Comparison of ENCODE assay signal across 26 cellular contexts in the genomic region with DNA sequence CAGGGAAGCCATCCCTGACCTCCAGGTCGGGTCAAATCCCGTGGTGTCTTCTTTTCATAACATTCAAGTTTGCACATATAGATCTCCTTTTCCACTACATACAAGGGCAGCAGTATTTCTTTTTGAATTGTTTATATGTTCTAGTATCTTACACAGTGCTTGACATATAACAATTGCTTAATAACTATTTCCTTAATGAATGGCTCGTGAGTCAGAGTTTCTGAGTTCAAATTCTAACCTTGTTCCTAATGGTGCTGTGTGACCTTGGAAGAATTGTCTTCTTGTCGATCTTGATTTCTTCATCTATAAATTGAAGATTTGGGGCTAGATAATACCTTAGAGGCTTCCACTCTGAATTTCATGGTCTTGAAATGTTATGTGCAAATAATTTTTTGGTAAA.
"Had no signal": no experiment of that assay in that cellular context is flagged by ENCODE, and none has a peak within 500 bp of the region (broad histone marks: within the 10 kb centered on the region; RNA-seq: fewer than 3 reads in every experiment).

No MANE protein-coding gene starts in this region.

- H3K4me3 Mint-ChIP-seq: activated CD8-positive, alpha-beta T cell treated with anti-CD3 and anti-CD28 coated beads for 36 hours; activated naive CD8-positive, alpha-beta T cell; activated T-cell treated with anti-CD3 and anti-CD28 coated beads, Interleukin-2, amount 50 U/mL, for 4 hours; activated T-helper 17 cell treated with anti-CD3 and anti-CD28 coated beads, Interleukin-2, amount 50 U/mL, for 72 hours; WTC11 had no signal

- H3K27ac Mint-ChIP-seq: activated CD8-positive, alpha-beta T cell treated with anti-CD3 and anti-CD28 coated beads for 36 hours; activated naive CD8-positive, alpha-beta T cell; activated T-helper 17 cell treated with anti-CD3 and anti-CD28 coated beads, Interleukin-2, amount 50 U/mL, for 72 hours; WTC11 had no signal

- DNase-seq: activated CD4-positive, alpha-beta T cell treated with anti-CD3 and anti-CD28 coated beads for 48 hours; activated CD4-positive, alpha-beta T cell treated with anti-CD3 and anti-CD28 coated beads, Interleukin-2, amount 50 U/mL, for 1 hour; activated CD4-positive, alpha-beta T cell treated with anti-CD3 and anti-CD28 coated beads, Interleukin-2, amount 50 U/mL, for 48 hours; activated CD8-positive, alpha-beta memory T cell treated with anti-CD3 and anti-CD28 coated beads for 24 hours; activated CD8-positive, alpha-beta T cell treated with anti-CD3 and anti-CD28 coated beads for 36 hours; activated effector memory CD4-positive, alpha-beta T cell treated with Interleukin-2 at 50 U/mL for 16 hours; activated gamma-delta T cell treated with Interleukin-2 at 50 U/mL for 16 hours; activated naive CD4-positive, alpha-beta T cell treated with anti-CD3 and anti-CD28 coated beads, Interleukin-2, amount 50 U/mL, for 16 hours; activated naive CD4-positive, alpha-beta T cell treated with Interleukin-2 at 50 U/mL for 16 hours; activated T-cell treated with anti-CD3 and anti-CD28 coated beads, Interleukin-2, amount 50 U/mL, for 4 hours; amygdala; aorta; body of pancreas; central memory CD4-positive, alpha-beta T cell; cerebellar nuclear complex; colonic mucosa; effector CD8-positive, alpha-beta T cell; foreskin melanocyte; heart right ventricle; T-helper 2 cell had no signal

- H3K4me3 ChIP-seq: body of pancreas, cardiac muscle cell, colonic mucosa, esophagus muscularis mucosa, gastroesophageal sphincter, heart right ventricle had no signal

- H3K36me3 Mint-ChIP-seq: activated naive CD8-positive, alpha-beta T cell; WTC11 had no signal

- H3K9me3 Mint-ChIP-seq: activated CD8-positive, alpha-beta T cell treated with anti-CD3 and anti-CD28 coated beads for 36 hours; activated T-cell treated with anti-CD3 and anti-CD28 coated beads, Interleukin-2, amount 50 U/mL, for 4 hours; activated T-helper 17 cell treated with anti-CD3 and anti-CD28 coated beads, Interleukin-2, amount 50 U/mL, for 72 hours; WTC11 had no signal
